In genomic region chr17:38510424-38511125, GRCh38 we compare ENCODE assay signal across 8 cellular contexts.
DNase-seq lines count a peak whose midpoint lies in the region; ATAC-seq lines count a peak whose summit lies in the region.

No MANE protein-coding gene starts in this region.

- H3K27me3 ChIP-seq in iPS-20b (ENCODE audit: insufficient read depth, low read length): peaks cover 37% of the 10 kb centered on the region

- no peaks in the 10 kb centered on the region for H3K9me3 Mint-ChIP-seq in activated CD4-positive, alpha-beta T cell treated with anti-CD3 and anti-CD28 coated beads for 36 hours (ENCODE audit: low read depth)
- H3K9me3 Mint-ChIP-seq in activated CD8-positive, alpha-beta T cell treated with anti-CD3 and anti-CD28 coated beads, Interleukin-2, amount 10 ng/mL, durations not matched to agents 7 days and 5 days (ENCODE audit: insufficient read depth): no peaks in the 10 kb centered on the region
- H3K9me3 Mint-ChIP-seq in stimulated activated naive B cell treated with anti-CD40 and anti-IgM and Interleukin-4, amounts not matched to agents 10 μg/mL and 1 μg/mL and 100 μg/mL, for 72 hours: no peaks in the 10 kb centered on the region

- peaks cover 7% of the 10 kb centered on the region for H3K4me1 Mint-ChIP-seq in activated CD4-positive, alpha-beta T cell treated with anti-CD3 and anti-CD28 coated beads for 36 hours
- H3K4me1 Mint-ChIP-seq in activated CD8-positive, alpha-beta T cell treated with anti-CD3 and anti-CD28 coated beads, Interleukin-2, amount 10 ng/mL, durations not matched to agents 7 days and 5 days (ENCODE audit: low read depth): peaks cover 7% of the 10 kb centered on the region
- H3K4me1 Mint-ChIP-seq in stimulated activated naive B cell treated with anti-CD40 and anti-IgM and Interleukin-4, amounts not matched to agents 10 μg/mL and 1 μg/mL and 100 μg/mL, for 72 hours: peaks cover 10 to 24% of the 10 kb centered on the region in 2 donors

- CTCF ChIA-PET in activated CD4-positive, alpha-beta T cell treated with anti-CD3 and anti-CD28 coated beads for 36 hours (lab: Charles Lee): interaction anchor here (2.0 kb wide), 1 partner anchor 87 kb away, joined by 5 read pairs; no protein-coding TSS in a partner anchor
- CTCF ChIA-PET in activated CD8-positive, alpha-beta T cell treated with anti-CD3 and anti-CD28 coated beads, Interleukin-2, amount 10 ng/mL, durations not matched to agents 7 days and 5 days (lab: Charles Lee): no interaction called here

- DNase-seq in activated CD4-positive, alpha-beta T cell treated with anti-CD3 and anti-CD28 coated beads for 36 hours: peak; percentile 33
- no peak for DNase-seq in activated CD4-positive, alpha-beta T cell treated with anti-CD3 and anti-CD28 coated beads for 48 hours
- DNase-seq in activated CD8-positive, alpha-beta T cell treated with anti-CD3 and anti-CD28 coated beads, Interleukin-2, amount 10 ng/mL, durations not matched to agents 7 days and 5 days: no peak
- DNase-seq in stimulated activated naive B cell treated with anti-CD40 and anti-IgM and Interleukin-4, amounts not matched to agents 10 μg/mL and 1 μg/mL and 100 μg/mL, for 72 hours: no peak
- no peak for DNase-seq in RKO (ENCODE audit: low spot score)

- peaks cover 11% of the 10 kb centered on the region; the same call in 1 of the 2 replicates for H3K36me3 ChIP-seq in iPS-20b (ENCODE audit: insufficient read depth, low read depth, low read length)

- no peaks in the 10 kb centered on the region for H3K36me3 Mint-ChIP-seq in activated CD4-positive, alpha-beta T cell treated with anti-CD3 and anti-CD28 coated beads for 36 hours (ENCODE audit: low read depth)
- H3K36me3 Mint-ChIP-seq in activated CD8-positive, alpha-beta T cell treated with anti-CD3 and anti-CD28 coated beads, Interleukin-2, amount 10 ng/mL, durations not matched to agents 7 days and 5 days (ENCODE audit: low read depth): peaks cover 2% of the 10 kb centered on the region
- peaks cover 2 to 5% of the 10 kb centered on the region in 2 donors for H3K36me3 Mint-ChIP-seq in stimulated activated naive B cell treated with anti-CD40 and anti-IgM and Interleukin-4, amounts not matched to agents 10 μg/mL and 1 μg/mL and 100 μg/mL, for 72 hours

- H3K4me3 ChIP-seq in iPS-20b (ENCODE audit: low read length): peak overlapping the region; percentile 59; the same call in 1 of the 2 replicates

- H3K27me3 Mint-ChIP-seq in activated CD4-positive, alpha-beta T cell treated with anti-CD3 and anti-CD28 coated beads for 36 hours: peaks cover 33% of the 10 kb centered on the region
- H3K27me3 Mint-ChIP-seq in activated CD8-positive, alpha-beta T cell treated with anti-CD3 and anti-CD28 coated beads, Interleukin-2, amount 10 ng/mL, durations not matched to agents 7 days and 5 days (ENCODE audit: low read depth): peaks cover 32% of the 10 kb centered on the region
- H3K27me3 Mint-ChIP-seq in stimulated activated naive B cell treated with anti-CD40 and anti-IgM and Interleukin-4, amounts not matched to agents 10 μg/mL and 1 μg/mL and 100 μg/mL, for 72 hours: peaks cover 41 to 49% of the 10 kb centered on the region in 2 donors

- no peaks in the 10 kb centered on the region for H3K9me3 ChIP-seq in iPS-20b (ENCODE audit: insufficient read depth, low read depth, low read length)

- H3K4me1 ChIP-seq in iPS-20b (ENCODE audit: insufficient read depth, low read length): peaks cover 16% of the 10 kb centered on the region

- POLR2A ChIA-PET in activated CD4-positive, alpha-beta T cell treated with anti-CD3 and anti-CD28 coated beads for 36 hours (lab: Charles Lee): interaction anchor here (0.7 kb wide), 1 partner anchor 16 kb away, joined by 3 read pairs; no protein-coding TSS in a partner anchor
- POLR2A ChIA-PET in activated CD8-positive, alpha-beta T cell treated with anti-CD3 and anti-CD28 coated beads, Interleukin-2, amount 10 ng/mL, durations not matched to agents 7 days and 5 days (lab: Charles Lee): no interaction called here

- intact Hi-C loops in activated CD4-positive, alpha-beta T cell treated with anti-CD3 and anti-CD28 coated beads for 36 hours (cut with DNase I, micrococcal nuclease): loop anchor here in 1 of 2 experiments (10.0 kb wide), 1 partner anchor 64 kb away; no protein-coding TSS in a partner anchor

- H3K9ac ChIP-seq in iPS-20b (ENCODE audit: low read depth, low read length): peak overlapping the region; percentile 51; the same call in 1 of the 2 replicates

- no peak overlapping the region for H3K27ac Mint-ChIP-seq in activated CD4-positive, alpha-beta T cell treated with anti-CD3 and anti-CD28 coated beads for 36 hours
- no peak overlapping the region for H3K27ac Mint-ChIP-seq in activated CD8-positive, alpha-beta T cell treated with anti-CD3 and anti-CD28 coated beads, Interleukin-2, amount 10 ng/mL, durations not matched to agents 7 days and 5 days
- H3K27ac Mint-ChIP-seq in stimulated activated naive B cell treated with anti-CD40 and anti-IgM and Interleukin-4, amounts not matched to agents 10 μg/mL and 1 μg/mL and 100 μg/mL, for 72 hours: no peak overlapping the region

- H3K27ac ChIP-seq in iPS-20b (ENCODE audit: low read length): no peak overlapping the region

- no peak overlapping the region for H3K4me3 Mint-ChIP-seq in activated CD4-positive, alpha-beta T cell treated with anti-CD3 and anti-CD28 coated beads for 36 hours
- H3K4me3 Mint-ChIP-seq in activated CD8-positive, alpha-beta T cell treated with anti-CD3 and anti-CD28 coated beads, Interleukin-2, amount 10 ng/mL, durations not matched to agents 7 days and 5 days: no peak overlapping the region
- peak overlapping the region; percentile 44 to 48 for H3K4me3 Mint-ChIP-seq in stimulated activated naive B cell treated with anti-CD40 and anti-IgM and Interleukin-4, amounts not matched to agents 10 μg/mL and 1 μg/mL and 100 μg/mL, for 72 hours

- peak; percentile 18 for ATAC-seq in activated CD4-positive, alpha-beta T cell treated with anti-CD3 and anti-CD28 coated beads for 36 hours
- peak; percentile 20 for ATAC-seq in activated CD8-positive, alpha-beta T cell treated with anti-CD3 and anti-CD28 coated beads, Interleukin-2, amount 10 ng/mL, durations not matched to agents 7 days and 5 days
- peak; percentile 38 to 47 for ATAC-seq in stimulated activated naive B cell treated with anti-CD40 and anti-IgM and Interleukin-4, amounts not matched to agents 10 μg/mL and 1 μg/mL and 100 μg/mL, for 72 hours (replicated peaks)
- ATAC-seq in HG03039 (IDR thresholded peaks at IDR 0.05; ENCODE audit: unreplicated experiment): no peak
- no peak for ATAC-seq in HG03175 (IDR thresholded peaks at IDR 0.05; ENCODE audit: unreplicated experiment)

Comparison
In these comparisons a context has a peak if more than half of its experiments do, and no peak if none do; other contexts are left out.
1. ATAC-seq: peak in activated CD4-positive, alpha-beta T cell treated with anti-CD3 and anti-CD28 coated beads for 36 hours (single experiment), activated CD8-positive, alpha-beta T cell treated with anti-CD3 and anti-CD28 coated beads, Interleukin-2, amount 10 ng/mL, durations not matched to agents 7 days and 5 days (single experiment) and stimulated activated naive B cell treated with anti-CD40 and anti-IgM and Interleukin-4, amounts not matched to agents 10 μg/mL and 1 μg/mL and 100 μg/mL, for 72 hours (2 of 2); none in HG03039 (single experiment) and HG03175 (single experiment).
2. H3K4me3 Mint-ChIP-seq: peak in stimulated activated naive B cell treated with anti-CD40 and anti-IgM and Interleukin-4, amounts not matched to agents 10 μg/mL and 1 μg/mL and 100 μg/mL, for 72 hours (2 of 2); none in activated CD4-positive, alpha-beta T cell treated with anti-CD3 and anti-CD28 coated beads for 36 hours (single experiment) and activated CD8-positive, alpha-beta T cell treated with anti-CD3 and anti-CD28 coated beads, Interleukin-2, amount 10 ng/mL, durations not matched to agents 7 days and 5 days (single experiment).